ENCODE assay signal across 11 cellular contexts in genomic region chr1:31669433-31669785, GRCh38. TPM values are rescaled to one million over a fixed set of nuclear protein-coding genes. Genes with fewer than 3 reads are reported as not detected.
A peak's percentile ranks its signal among the peaks of the same experiment; 100 is the strongest.
DNase-seq lines count a peak whose midpoint lies in the region; ATAC-seq and TF ChIP-seq lines count a peak whose summit lies in the region.
"Had no signal": no experiment of that assay in that cellular context is flagged by ENCODE, and none has a peak within 500 bp of the region (broad histone marks: within the 10 kb centered on the region; RNA-seq: fewer than 3 reads in every experiment).

No MANE protein-coding gene starts in this region.

- no peaks in the 10 kb centered on the region for H3K9me3 Mint-ChIP-seq in mesothelial cell of epicardium

- H3K9ac ChIP-seq in mammary epithelial cell (ENCODE audit: insufficient read depth, low read length) = peak overlapping the region; percentile 25

- intact Hi-C loops in mammary epithelial cell (cut with micrococcal nuclease) = no loop called here
- intact Hi-C loops in thyroid gland (cut with DNase I) = loop anchor here (5.0 to 10.0 kb wide), 2 partner anchors 38 to 295 kb away; no protein-coding TSS in a partner anchor

- H3K4me3 ChIP-seq in mammary epithelial cell (replicated peaks in 1 of 3; ENCODE audit: insufficient read depth in 1 of 3, low read depth in 2 of 3, low read length in 3 of 3) (no peak overlapping the region), thyroid gland (replicated peaks in 1 of 3) (no peak overlapping the region)

- H3K9me3 ChIP-seq in mammary epithelial cell (replicated peaks; ENCODE audit: insufficient read depth, low read length) = no peaks in the 10 kb centered on the region
- no peaks in the 10 kb centered on the region for H3K9me3 ChIP-seq in thyroid gland

- H3K27ac Mint-ChIP-seq in mesothelial cell of epicardium = peak overlapping the region; percentile 84

- H4K20me1 ChIP-seq in mammary epithelial cell (ENCODE audit: insufficient read depth, low read length) = no peaks in the 10 kb centered on the region

- peaks cover 7% of the 10 kb centered on the region for H3K36me3 ChIP-seq in mammary epithelial cell (ENCODE audit: insufficient read depth, low read length)
- no peaks in the 10 kb centered on the region for H3K36me3 ChIP-seq in thyroid gland

- CTCF ChIA-PET in mammary epithelial cell (lab: Charles Lee; ENCODE audit: low non-redundant PET) = interaction anchor here (0.6 kb wide), 1 partner anchor 120 kb away, joined by 3 read pairs; no protein-coding TSS in a partner anchor

- H3K4me1 Mint-ChIP-seq in mesothelial cell of epicardium = peaks cover 39% of the 10 kb centered on the region

- peaks cover 17% of the 10 kb centered on the region for H3K36me3 Mint-ChIP-seq in mesothelial cell of epicardium

- DNase-seq in NCI-H82 (lab: John Stamatoyannopoulos, UW) (peak; percentile 95), mammary epithelial cell (no peak), mesothelial cell of epicardium (ENCODE audit: low spot score in 2 of 2, unreplicated experiment in 2 of 2) (no peak), thyroid gland (no peak), HT-29 (ENCODE audit: low spot score) (no peak)

- H3K27me3 Mint-ChIP-seq in mesothelial cell of epicardium (ENCODE audit: low read depth) = no peaks in the 10 kb centered on the region

- WGBS in mammary epithelial cell (ENCODE audit: low coverage, missing lambda C conversion rate) = 61% methylated on average over 7 of the region's 7 CpGs
- WGBS in thyroid gland, 2 donors = 55 to 56% methylated on average over 6 to 7 of the region's 7 CpGs

- H3K4me2 ChIP-seq in mammary epithelial cell (ENCODE audit: insufficient read depth, low read depth, low read length) = peak overlapping the region; percentile 50

- no peak for ATAC-seq in GM21367 (IDR thresholded peaks at IDR 0.05; ENCODE audit: unreplicated experiment)
- no peak for ATAC-seq in GM19351 (IDR thresholded peaks at IDR 0.05; ENCODE audit: unreplicated experiment)
- ATAC-seq in HG02840 (IDR thresholded peaks at IDR 0.05; ENCODE audit: low FRiP score, unreplicated experiment) = no peak

- no TSS peak for BruUV-seq in mammary epithelial cell (replicated peaks; lab: Mats Ljungman, UMichigan)

- H3K27me3 ChIP-seq in mammary epithelial cell (ENCODE audit: insufficient read depth, low read length) (no peaks in the 10 kb centered on the region), thyroid gland (no peaks in the 10 kb centered on the region)

- no peak overlapping the region for H3K4me3 Mint-ChIP-seq in mesothelial cell of epicardium

- dilution Hi-C loops in mammary epithelial cell (cut with HindIII; ENCODE audit: low sequenced_read_pairs) = no loop called here

- TF ChIP-seq CTCF in mammary epithelial cell (conservative IDR thresholded peaks at IDR 0.05 in 1 of 2, IDR thresholded peaks at IDR 0.05 in 1 of 2; ENCODE audit: extremely low read depth in 1 of 2, insufficient read depth in 1 of 2, low read depth in 1 of 2, low read length in 2 of 2) (no peak), mesothelial cell of epicardium (IDR thresholded peaks at IDR 0.05; ENCODE audit: unreplicated experiment) (no peak), thyroid gland (IDR thresholded peaks at IDR 0.05) (no peak)

- no peak for TF ChIP-seq POLR2A in thyroid gland (IDR thresholded peaks at IDR 0.05)

- no peak overlapping the region for H2AFZ ChIP-seq in mammary epithelial cell (ENCODE audit: low read depth, low read length)

- H3K79me2 ChIP-seq in mammary epithelial cell (ENCODE audit: insufficient read depth, low read length) = no peaks in the 10 kb centered on the region

- in situ Hi-C loops in mammary epithelial cell (cut with MboI; ENCODE audit: low sequenced_read_pairs in 2 of 2) = loop anchor here (10.0 to 25.0 kb wide), 2 partner anchors 75 to 293 kb away; no protein-coding TSS in a partner anchor

- H3K27ac ChIP-seq in mammary epithelial cell (ENCODE audit: insufficient read depth, low read depth, low read length) = peak overlapping the region; percentile 32
- H3K27ac ChIP-seq in thyroid gland = peak overlapping the region; percentile 80 to 88 (median 81)

- H3K4me1 ChIP-seq in mammary epithelial cell (ENCODE audit: insufficient read depth, low read length) (peaks cover 43% of the 10 kb centered on the region), thyroid gland (peaks cover 48 to 71% of the 10 kb centered on the region in 2 donors)

RNA-seq across cellular contexts. Expression of gene PEF1, which starts 24.7 kb away (rescaled TPM):
- total RNA-seq in mammary epithelial cell (10 to 100 TPM; 58.6 to 78.0 TPM), mesothelial cell of epicardium (42.6 to 43.8 TPM (median 43.8 TPM) in 3 replicates), thyroid gland (100 to 1,000 TPM; 180 to 355 (median 312) TPM)
- 106 TPM for polyA plus RNA-seq in mammary epithelial cell
- 81.6 TPM for polyA minus RNA-seq in mammary epithelial cell
- total RNA-seq in HT-29 (2014; rRNA removed; shearing (Covaris generic)) = 114 and 119 TPM in 2 replicates

RNA-seq across cellular contexts. Expression of gene COL16A1, which starts 34.4 kb away (rescaled TPM):
- 100 to 1,000 TPM; 121 to 146 TPM for total RNA-seq in mammary epithelial cell
- 32.8 TPM for polyA plus RNA-seq in mammary epithelial cell
- 57.1 TPM for polyA minus RNA-seq in mammary epithelial cell
- 365 to 389 TPM (median 380 TPM) in 3 replicates for total RNA-seq in mesothelial cell of epicardium
- 100 to 1,000 TPM in 2 of 4 donors, 10 to 100 TPM in 2; 61.3 to 121 (median 97.1) TPM for total RNA-seq in thyroid gland
- total RNA-seq in HT-29 (2014; rRNA removed; shearing (Covaris generic)) = 31.0 and 37.5 TPM in 2 replicates

RNA-seq across cellular contexts. Expression of gene HCRTR1, which starts 51.9 kb away (rescaled TPM):
- not detected for total RNA-seq in mammary epithelial cell
- not detected for polyA plus RNA-seq in mammary epithelial cell
- not detected for polyA minus RNA-seq in mammary epithelial cell
- total RNA-seq in mesothelial cell of epicardium = 0.71 to 1.1 TPM (median 0.98 TPM) in 3 replicates
- 1 to 10 TPM in 2 of 4 donors, under 1 TPM in 2; 0.40 to 5.6 (median 1.3) TPM for total RNA-seq in thyroid gland
- not detected in 2 replicates for total RNA-seq in HT-29 (2014; rRNA removed; shearing (Covaris generic))
- total RNA-seq: Daoy, esophagus mucosa, M059J had no signal
